ENCODE assay signal across 17 cellular contexts in the genomic region with DNA sequence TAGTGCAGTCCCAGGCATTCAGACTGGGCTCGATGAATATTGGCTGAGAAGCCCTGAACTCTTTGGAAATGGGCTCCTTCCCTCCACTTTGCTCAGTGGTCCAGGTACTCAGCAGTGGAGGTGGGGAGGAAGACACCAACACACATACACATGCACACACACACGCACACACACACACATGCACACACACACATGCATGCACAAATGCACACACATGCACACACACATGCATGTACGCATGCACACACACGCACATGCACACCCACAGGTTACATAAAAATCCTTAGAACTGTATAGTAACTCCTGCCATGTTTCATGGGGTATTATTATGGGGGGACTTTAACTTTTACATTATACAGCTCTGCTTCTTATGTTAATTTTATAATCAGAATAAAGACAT.
"Had no signal": no experiment of that assay in that cellular context is flagged by ENCODE, and none has a peak within 500 bp of the region (broad histone marks: within the 10 kb centered on the region; RNA-seq: fewer than 3 reads in every experiment).

No MANE protein-coding gene starts in this region.

- DNase-seq: activated CD4-positive, alpha-beta T cell treated with anti-CD3 and anti-CD28 coated beads for 1 hour; activated CD4-positive, alpha-beta T cell treated with anti-CD3 and anti-CD28 coated beads, Interleukin-2, amount 50 U/mL, for 1 hour; activated CD8-positive, alpha-beta T cell treated with anti-CD3 and anti-CD28 coated beads, Interleukin-2, amount 10 ng/mL, durations not matched to agents 7 days and 5 days; activated naive CD4-positive, alpha-beta T cell; dermis blood vessel endothelial cell; effector memory CD4-positive, alpha-beta T cell; left ventricle myocardium superior; stimulated activated CD4-positive, alpha-beta T cell treated with anti-CD3 and anti-CD28 coated beads, Interleukin-12 subunit alpha, Interleukin-12 subunit beta, amount 100 ng/mL, for 4 hours; stimulated activated CD4-positive, alpha-beta T cell treated with anti-CD3 and anti-CD28 coated beads, Interleukin-4, amount 100 ng/mL, for 4 hours; stimulated activated naive CD8-positive, alpha-beta T cell treated with anti-CD3 and anti-CD28 coated beads, Interleukin-15, Interleukin-2, amounts not matched to agents 100 U/mL and 50 U/mL, for 24 hours; T-helper 1 cell; transverse colon; uterus had no signal

- H3K27me3 Mint-ChIP-seq: activated naive CD8-positive, alpha-beta T cell had no signal

- H3K27me3 ChIP-seq: cardiac muscle cell, esophagus muscularis mucosa, transverse colon, uterus had no signal

- H3K4me3 ChIP-seq: cardiac muscle cell, esophagus muscularis mucosa, transverse colon, uterus had no signal

- H3K4me1 ChIP-seq: uterus had no signal

- ATAC-seq: activated CD8-positive, alpha-beta T cell treated with anti-CD3 and anti-CD28 coated beads, Interleukin-2, amount 10 ng/mL, durations not matched to agents 7 days and 5 days; left ventricle myocardium superior; stimulated activated naive CD8-positive, alpha-beta T cell treated with anti-CD3 and anti-CD28 coated beads, Interleukin-15, Interleukin-2, amounts not matched to agents 100 U/mL and 50 U/mL, for 24 hours had no signal

- H3K9me3 Mint-ChIP-seq: activated T-helper 1 cell treated with anti-CD3 and anti-CD28 coated beads, Interleukin-12 subunit alpha, Interleukin-12 subunit beta, Interleukin-2, Interleukin-4 antibody, amounts not matched to agents 30 ng/mL and 10 ng/mL and 1 ng/mL, durations not matched to agents 14 hours and 24 hours and 36 hours had no signal

- H3K9me3 ChIP-seq: esophagus muscularis mucosa, transverse colon, uterus had no signal

- H3K4me3 Mint-ChIP-seq: activated CD8-positive, alpha-beta T cell treated with anti-CD3 and anti-CD28 coated beads, Interleukin-2, amount 10 ng/mL, durations not matched to agents 7 days and 5 days; activated naive CD8-positive, alpha-beta T cell; activated T-helper 1 cell treated with anti-CD3 and anti-CD28 coated beads, Interleukin-12 subunit alpha, Interleukin-12 subunit beta, Interleukin-2, Interleukin-4 antibody, amounts not matched to agents 30 ng/mL and 10 ng/mL and 1 ng/mL, durations not matched to agents 14 hours and 24 hours and 36 hours had no signal

- H3K27ac Mint-ChIP-seq: activated CD8-positive, alpha-beta T cell treated with anti-CD3 and anti-CD28 coated beads, Interleukin-2, amount 10 ng/mL, durations not matched to agents 7 days and 5 days; activated naive CD8-positive, alpha-beta T cell; activated T-helper 1 cell treated with anti-CD3 and anti-CD28 coated beads, Interleukin-12 subunit alpha, Interleukin-12 subunit beta, Interleukin-2, Interleukin-4 antibody, amounts not matched to agents 30 ng/mL and 10 ng/mL and 1 ng/mL, durations not matched to agents 14 hours and 24 hours and 36 hours had no signal

- H3K27ac ChIP-seq: cardiac muscle cell, esophagus muscularis mucosa, transverse colon, uterus had no signal

- H3K36me3 ChIP-seq: cardiac muscle cell, transverse colon, uterus had no signal
